Comparison of ENCODE assay signal across 12 cellular contexts in the genomic region with DNA sequence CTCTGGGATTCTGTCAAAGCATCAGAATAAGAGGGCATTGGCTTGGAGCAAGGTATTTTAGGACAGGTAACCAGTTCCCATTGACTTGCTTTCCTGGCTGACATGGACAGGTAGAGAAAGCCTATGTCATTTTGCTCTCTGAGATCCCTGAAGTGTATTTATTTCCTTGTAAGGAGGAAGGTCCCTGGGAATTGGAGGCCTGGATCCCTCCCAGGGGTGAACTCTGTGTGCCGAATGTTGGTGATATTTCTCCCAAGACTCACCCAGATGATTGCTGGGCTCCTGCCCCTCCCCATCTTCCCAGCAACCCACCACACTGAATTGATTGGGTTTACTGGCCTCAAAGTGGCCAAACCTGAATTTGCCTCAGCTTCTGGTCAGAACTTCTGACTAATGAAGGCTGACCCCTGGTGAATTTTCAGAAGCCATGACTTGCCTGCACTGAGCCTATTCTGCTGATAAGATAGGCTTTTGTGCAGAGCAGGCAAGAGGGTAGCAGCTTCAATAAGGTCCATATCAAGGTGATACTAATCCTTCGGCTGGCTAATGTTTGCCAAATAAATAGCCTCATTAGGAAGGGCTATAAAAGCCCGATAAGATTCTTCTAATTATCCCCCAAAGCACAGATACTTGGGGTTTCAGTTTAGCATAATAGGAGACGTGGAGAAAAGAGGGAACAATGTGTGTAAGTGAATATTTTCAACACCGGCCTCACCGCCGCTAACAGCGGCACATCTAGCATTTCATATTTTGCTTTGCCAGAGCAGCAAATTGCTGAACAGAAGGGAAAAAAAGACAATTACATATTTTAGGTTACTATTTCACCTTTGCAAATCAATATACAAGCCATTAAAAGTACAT.
DNase-seq lines count a peak whose midpoint lies in the region; ATAC-seq, FAIRE-seq and TF ChIP-seq lines count a peak whose summit lies in the region.
"Had no signal": no experiment of that assay in that cellular context is flagged by ENCODE, and none has a peak within 500 bp of the region (broad histone marks: within the 10 kb centered on the region; RNA-seq: fewer than 3 reads in every experiment).

No MANE protein-coding gene starts in this region.

- no peaks in the 10 kb centered on the region for H3F3A ChIP-seq in MM.1S (ENCODE audit: insufficient read depth, low read length)

- H3K27me3 ChIP-seq in MG63 = no peaks in the 10 kb centered on the region
- no peaks in the 10 kb centered on the region for H3K27me3 ChIP-seq in mammary epithelial cell (ENCODE audit: insufficient read depth, low read length)
- H3K27me3 ChIP-seq in mucosa of stomach (ENCODE audit: control insufficient read depth, insufficient read depth, low read length) = peaks cover 5% of the 10 kb centered on the region
- 0 out of 2 replicates have a peak, but pooled peaks cover 6% of the 10 kb centered on the region for H3K27me3 ChIP-seq in MM.1S (replicated peaks; ENCODE audit: insufficient read depth, low read length)

- no peak for FAIRE-seq in D721Med (lab: Jason Lieb, UNC)

- H3K9me3 ChIP-seq in MG63 (no peaks in the 10 kb centered on the region), mammary epithelial cell (replicated peaks; ENCODE audit: insufficient read depth, low read length) (no peaks in the 10 kb centered on the region), mucosa of stomach (ENCODE audit: control insufficient read depth, low read length) (no peaks in the 10 kb centered on the region), MM.1S (replicated peaks; ENCODE audit: insufficient read depth, low read length) (no peaks in the 10 kb centered on the region)

- TF ChIP-seq CTCF in D721Med (IDR thresholded peaks at IDR 0.05; ENCODE audit: insufficient read depth, missing control alignments) (peak; percentile 9), mammary epithelial cell (conservative IDR thresholded peaks at IDR 0.05 in 1 of 2, IDR thresholded peaks at IDR 0.05 in 1 of 2; ENCODE audit: extremely low read depth in 1 of 2, insufficient read depth in 1 of 2, low read depth in 1 of 2, low read length in 2 of 2) (peak in 1 of 2 donors; percentile 37), MM.1S (IDR thresholded peaks at IDR 0.05; ENCODE audit: low read length) (no peak)

- dilution Hi-C loops in mammary epithelial cell (cut with HindIII; ENCODE audit: low sequenced_read_pairs) = loop anchor here (10.0 kb wide), 1 partner anchor 72 kb away; no protein-coding TSS in a partner anchor

- H3K9me2 ChIP-seq in MM.1S (replicated peaks; ENCODE audit: insufficient read depth, low read length) = no peaks in the 10 kb centered on the region

- in situ Hi-C loops in mammary epithelial cell (cut with MboI; ENCODE audit: low sequenced_read_pairs in 2 of 2) = loop anchor here in 1 of 2 donors (25.0 kb wide), 2 partner anchors 150 to 275 kb away; a partner anchor contains a TSS

- WGBS in mammary epithelial cell (ENCODE audit: low coverage, missing lambda C conversion rate) = 92% methylated on average over 8 of the region's 8 CpGs

- H3K4me3 ChIP-seq in MG63 = no peak overlapping the region
- H3K4me3 ChIP-seq in mammary epithelial cell (replicated peaks in 1 of 3; ENCODE audit: insufficient read depth in 1 of 3, low read depth in 2 of 3, low read length in 3 of 3) = no peak overlapping the region
- H3K4me3 ChIP-seq in mucosa of stomach (ENCODE audit: low read length) = no peak overlapping the region
- no peak overlapping the region for H3K4me3 ChIP-seq in MM.1S (ENCODE audit: low read length)
- H3K4me3 ChIP-seq: SK-N-MC had no signal

- H2AFZ ChIP-seq in mammary epithelial cell (ENCODE audit: low read depth, low read length) (no peak overlapping the region), MM.1S (ENCODE audit: low read length) (no peak overlapping the region)

- no peak for ATAC-seq in HG03354 (IDR thresholded peaks at IDR 0.05; ENCODE audit: poor library complexity, severe bottlenecking, unreplicated experiment)
- ATAC-seq: naive thymus-derived CD4-positive, alpha-beta T cell had no signal

- H3K79me2 ChIP-seq in mammary epithelial cell (ENCODE audit: insufficient read depth, low read length) = no peaks in the 10 kb centered on the region
- H3K79me2 ChIP-seq in MM.1S (ENCODE audit: low read length) = no peaks in the 10 kb centered on the region

- peaks cover 15% of the 10 kb centered on the region for H3K4me1 ChIP-seq in mammary epithelial cell (ENCODE audit: insufficient read depth, low read length)
- H3K4me1 ChIP-seq in mucosa of stomach (ENCODE audit: control insufficient read depth, insufficient read depth, low read length) = peaks cover 19% of the 10 kb centered on the region
- H3K4me1 ChIP-seq in MM.1S (ENCODE audit: low read length) = no peaks in the 10 kb centered on the region

- CTCF ChIA-PET in mammary epithelial cell (lab: Charles Lee; ENCODE audit: low non-redundant PET) = no interaction called here

- DNase-seq in D721Med (ENCODE audit: insufficient read length, low spot score) (no peak), MG63 (peak; percentile 38), mammary epithelial cell (peak; percentile 28), NCI-H2081 treated with DMSO at 0.1 percent for 48 hours (lab: John Stamatoyannopoulos, UW) (no peak), MM.1S (no peak)
- DNase-seq: activated T-cell treated with anti-CD3 and anti-CD28 coated beads, Interleukin-2, amount 50 U/mL, for 48 hours; CD4-positive, CD25-positive, alpha-beta regulatory T cell; naive thymus-derived CD4-positive, alpha-beta T cell; NCI-H69 had no signal

- H3K36me3 ChIP-seq in MG63 = no peaks in the 10 kb centered on the region
- no peaks in the 10 kb centered on the region for H3K36me3 ChIP-seq in mammary epithelial cell (ENCODE audit: insufficient read depth, low read length)
- H3K36me3 ChIP-seq in mucosa of stomach (ENCODE audit: control insufficient read depth, insufficient read depth, low read length) = no peaks in the 10 kb centered on the region
- no peaks in the 10 kb centered on the region for H3K36me3 ChIP-seq in MM.1S (replicated peaks; ENCODE audit: insufficient read depth, low read length)

- no peak overlapping the region for H3K9ac ChIP-seq in mammary epithelial cell (ENCODE audit: insufficient read depth, low read length)
- peak overlapping the region; percentile 15 for H3K9ac ChIP-seq in mucosa of stomach (ENCODE audit: low read length)
- no peak overlapping the region for H3K9ac ChIP-seq in MM.1S (ENCODE audit: low read length)

- no TSS peak for BruUV-seq in mammary epithelial cell (replicated peaks; lab: Mats Ljungman, UMichigan)

- no peaks in the 10 kb centered on the region for H4K20me1 ChIP-seq in mammary epithelial cell (ENCODE audit: insufficient read depth, low read length)
- no peaks in the 10 kb centered on the region for H4K20me1 ChIP-seq in MM.1S (ENCODE audit: insufficient read depth, low read length)

- no peak overlapping the region for H3K4me2 ChIP-seq in mammary epithelial cell (ENCODE audit: insufficient read depth, low read depth, low read length)
- no peak overlapping the region for H3K4me2 ChIP-seq in MM.1S (ENCODE audit: low read depth, low read length)

- intact Hi-C loops in mammary epithelial cell (cut with micrococcal nuclease) = no loop called here

- H3K27ac ChIP-seq in mammary epithelial cell (ENCODE audit: insufficient read depth, low read depth, low read length) (no peak overlapping the region), MM.1S (ENCODE audit: low read length) (no peak overlapping the region)
- H3K27ac ChIP-seq: SK-N-MC had no signal

Comparison
In these comparisons a context has a peak if more than half of its experiments do, and no peak if none do; other contexts are left out.
1. DNase-seq: peak in MG63 (single experiment) and mammary epithelial cell (single experiment); none in D721Med (single experiment), NCI-H2081 treated with DMSO at 0.1 percent for 48 hours (single experiment) and MM.1S (single experiment).